ENCODE assay signal across 9 cellular contexts in genomic region chr12:51392556-51393237, GRCh38. TPM values are rescaled to one million over a fixed set of nuclear protein-coding genes. Genes with fewer than 3 reads are reported as not detected.
DNase-seq lines count a peak whose midpoint lies in the region; ATAC-seq and TF ChIP-seq lines count a peak whose summit lies in the region.
"Had no signal": no experiment of that assay in that cellular context is flagged by ENCODE, and none has a peak within 500 bp of the region (broad histone marks: within the 10 kb centered on the region; RNA-seq: fewer than 3 reads in every experiment).

No MANE protein-coding gene starts in this region.

- no peak overlapping the region for H3K27ac ChIP-seq in vagina
- H3K27ac ChIP-seq: C4-2B had no signal

- no peak for TF ChIP-seq POLR2A in vagina (IDR thresholded peaks at IDR 0.05)

- intact Hi-C loops in vagina (cut with DNase I): no loop called here

- no peaks in the 10 kb centered on the region for H3K27me3 ChIP-seq in vagina

- H3K4me1 ChIP-seq in vagina: peaks cover 38% of the 10 kb centered on the region

- TF ChIP-seq CTCF in type B pancreatic cell (conservative IDR thresholded peaks at IDR 0.05): peak; percentile 51
- TF ChIP-seq CTCF in vagina (IDR thresholded peaks at IDR 0.05): no peak

- H3K27ac Mint-ChIP-seq in T-helper 2 cell treated with Interferon-gamma antibody and Interleukin-4, amounts not matched to agents 5 μg/mL and 100 μg/mL, for 36 hours: peak overlapping the region; percentile 83
- peak overlapping the region; percentile 62 for H3K27ac Mint-ChIP-seq in activated naive CD4-positive, alpha-beta T cell treated with anti-CD3 and anti-CD28 coated beads, Interleukin-2, amount 50 U/mL, for 24 hours
- peak overlapping the region; percentile 89 for H3K27ac Mint-ChIP-seq in type B pancreatic cell

- ATAC-seq in HG03135 (IDR thresholded peaks at IDR 0.05; ENCODE audit: unreplicated experiment): peak; percentile 32

- H3K9me3 ChIP-seq in vagina: no peaks in the 10 kb centered on the region

- no peaks in the 10 kb centered on the region for H3K36me3 ChIP-seq in vagina

- H3K4me1 Mint-ChIP-seq in T-helper 2 cell treated with Interferon-gamma antibody and Interleukin-4, amounts not matched to agents 5 μg/mL and 100 μg/mL, for 36 hours (ENCODE audit: low read depth): peaks cover 68% of the 10 kb centered on the region
- peaks cover 72% of the 10 kb centered on the region for H3K4me1 Mint-ChIP-seq in activated naive CD4-positive, alpha-beta T cell treated with anti-CD3 and anti-CD28 coated beads, Interleukin-2, amount 50 U/mL, for 24 hours
- peaks cover 15% of the 10 kb centered on the region for H3K4me1 Mint-ChIP-seq in type B pancreatic cell (ENCODE audit: unreplicated experiment)

- H3K4me3 Mint-ChIP-seq in T-helper 2 cell treated with Interferon-gamma antibody and Interleukin-4, amounts not matched to agents 5 μg/mL and 100 μg/mL, for 36 hours: peak overlapping the region; percentile 83
- peak overlapping the region; percentile 81 for H3K4me3 Mint-ChIP-seq in activated naive CD4-positive, alpha-beta T cell treated with anti-CD3 and anti-CD28 coated beads, Interleukin-2, amount 50 U/mL, for 24 hours
- peak overlapping the region; percentile 86 for H3K4me3 Mint-ChIP-seq in type B pancreatic cell

- no peaks in the 10 kb centered on the region for H3K9me3 Mint-ChIP-seq in T-helper 2 cell treated with Interferon-gamma antibody and Interleukin-4, amounts not matched to agents 5 μg/mL and 100 μg/mL, for 36 hours
- no peaks in the 10 kb centered on the region for H3K9me3 Mint-ChIP-seq in activated naive CD4-positive, alpha-beta T cell treated with anti-CD3 and anti-CD28 coated beads, Interleukin-2, amount 50 U/mL, for 24 hours
- H3K9me3 Mint-ChIP-seq in type B pancreatic cell: no peaks in the 10 kb centered on the region

- H3K4me3 ChIP-seq in vagina: peak overlapping the region in 1 of 2 donors; percentile 50

- no peak for DNase-seq in T-helper 2 cell treated with Interferon-gamma antibody and Interleukin-4, amounts not matched to agents 5 μg/mL and 100 μg/mL, for 36 hours (ENCODE audit: low spot score)
- DNase-seq in T-helper 2 cell (no peak), islet precursor cell (peak; percentile 93), type B pancreatic cell (ENCODE audit: extremely low spot score, unreplicated experiment) (no peak), NCI-H2107 treated with DMSO at 0.1 percent for 48 hours (lab: John Stamatoyannopoulos, UW; ENCODE audit: unreplicated experiment) (no peak), vagina (ENCODE audit: extremely low spot score in 2 of 2) (no peak)

- H3K27me3 Mint-ChIP-seq in T-helper 2 cell treated with Interferon-gamma antibody and Interleukin-4, amounts not matched to agents 5 μg/mL and 100 μg/mL, for 36 hours (ENCODE audit: low read depth): peaks cover 2% of the 10 kb centered on the region
- H3K27me3 Mint-ChIP-seq in activated naive CD4-positive, alpha-beta T cell treated with anti-CD3 and anti-CD28 coated beads, Interleukin-2, amount 50 U/mL, for 24 hours: no peaks in the 10 kb centered on the region
- H3K27me3 Mint-ChIP-seq in type B pancreatic cell: peaks cover 40% of the 10 kb centered on the region

- H3K36me3 Mint-ChIP-seq in T-helper 2 cell treated with Interferon-gamma antibody and Interleukin-4, amounts not matched to agents 5 μg/mL and 100 μg/mL, for 36 hours (ENCODE audit: low read depth): no peaks in the 10 kb centered on the region
- H3K36me3 Mint-ChIP-seq in activated naive CD4-positive, alpha-beta T cell treated with anti-CD3 and anti-CD28 coated beads, Interleukin-2, amount 50 U/mL, for 24 hours: no peaks in the 10 kb centered on the region
- H3K36me3 Mint-ChIP-seq in type B pancreatic cell: no peaks in the 10 kb centered on the region

RNA-seq across cellular contexts. Expression of gene GALNT6, which starts 1.5 kb away (rescaled TPM):
- 17.2 and 87.4 TPM in 2 replicates for total RNA-seq in type B pancreatic cell (ENCODE audit: low replicate concordance)
- total RNA-seq in vagina: 12.5 TPM

RNA-seq across cellular contexts. Expression of gene SLC4A8, which starts 31.9 kb away (rescaled TPM):
- total RNA-seq in type B pancreatic cell (ENCODE audit: low replicate concordance) (14.0 and 18.5 TPM in 2 replicates), vagina (0.74 TPM)

RNA-seq across cellular contexts. Expression of gene CELA1, which starts 46.2 kb away (rescaled TPM):
- total RNA-seq in type B pancreatic cell (ENCODE audit: low replicate concordance) (not detected in 2 replicates), vagina (not detected)
